29 cellular contexts compared by ENCODE assay signal in the genomic region with DNA sequence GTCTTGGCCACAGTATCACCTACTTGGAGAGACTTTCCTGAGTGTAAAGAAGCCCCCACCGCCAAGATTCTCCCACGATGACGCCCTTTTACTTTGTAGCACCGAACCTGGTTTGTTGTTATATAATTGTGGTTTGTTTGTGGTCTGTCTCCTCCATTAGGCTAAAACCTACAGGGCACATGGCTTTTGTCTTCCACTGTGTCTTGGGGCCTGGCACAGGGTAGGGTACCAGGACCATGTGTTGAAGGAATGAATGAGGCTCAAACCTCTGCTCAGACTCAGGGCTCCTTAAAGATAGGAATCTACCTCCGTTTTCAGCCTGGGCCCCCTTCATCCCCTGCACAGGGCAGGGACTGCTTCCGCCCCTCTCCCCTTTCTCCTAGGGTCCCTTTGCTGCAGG. TPM values are rescaled to one million over a fixed set of nuclear protein-coding genes. Genes with fewer than 3 reads are reported as not detected.
A peak's percentile ranks its signal among the peaks of the same experiment; 100 is the strongest.
DNase-seq lines count a peak whose midpoint lies in the region; ATAC-seq, FAIRE-seq and TF ChIP-seq lines count a peak whose summit lies in the region.
"Had no signal": no experiment of that assay in that cellular context is flagged by ENCODE, and none has a peak within 500 bp of the region (broad histone marks: within the 10 kb centered on the region; RNA-seq: fewer than 3 reads in every experiment).

No MANE protein-coding gene starts in this region.

- DNase-seq in GM12892 (ENCODE audit: insufficient read length): no peak
- no peak for DNase-seq in GM12878 (ENCODE audit: low read depth, low spot score)
- DNase-seq in naive thymus-derived CD4-positive, alpha-beta T cell: no peak
- DNase-seq in NCI-H524 treated with DMSO at 0.1 percent for 48 hours (lab: John Stamatoyannopoulos, UW): no peak
- no peak for DNase-seq in PC-3
- no peak for DNase-seq in NOMO-1 (lab: John Stamatoyannopoulos, UW; ENCODE audit: unreplicated experiment in 2 of 2)
- DNase-seq in mesenteric fat pad (ENCODE audit: low spot score): no peak
- DNase-seq: activated CD4-positive, alpha-beta T cell treated with anti-CD3 and anti-CD28 coated beads for 4 hours; activated naive CD4-positive, alpha-beta T cell treated with Interleukin-2 at 50 U/mL for 16 hours; activated T-cell treated with anti-CD3 and anti-CD28 coated beads, Interleukin-2, amount 50 U/mL, for 24 hours; adrenal gland; body of pancreas; COR-L47; DMS53; hippocampal formation; left cardiac atrium; mucosa of descending colon; NCI-H146; NCI-H2107; NCI-H748 treated with DMSO at 0.1 percent for 48 hours; nephron progenitor cell; retina; stimulated activated naive CD4-positive, alpha-beta T cell treated with Interleukin-2 at 50 U/mL for 16 hours had no signal

- H3K27me3 ChIP-seq in BLaER1 (no peaks in the 10 kb centered on the region), GM12878 (replicated peaks in 1 of 2; ENCODE audit: control insufficient read depth in 2 of 2, insufficient read depth in 2 of 2, low read length in 1 of 2) (no peaks in the 10 kb centered on the region), PC-3 (ENCODE audit: low read length) (no peaks in the 10 kb centered on the region)
- H3K27me3 ChIP-seq in naive thymus-derived CD4-positive, alpha-beta T cell (ENCODE audit: control insufficient read depth in 2 of 2, insufficient read depth in 2 of 2, low read length in 2 of 2): no peaks in the 10 kb centered on the region
- H3K27me3 ChIP-seq: adrenal gland, body of pancreas, vagina had no signal

- no peak for TF ChIP-seq POLR2A in GM12892 (IDR thresholded peaks at IDR 0.05; ENCODE audit: low read depth, low read length)
- TF ChIP-seq POLR2A in GM12878 (IDR thresholded peaks at IDR 0.05; ENCODE audit: low read depth, low read length): no peak

- WGBS in GM12878 (ENCODE audit: insufficient coverage, insufficient replicate concordance, low lambda C conversion rate, missing lambda C conversion rate): 47% methylated on average over 6 of the region's 6 CpGs

- no peaks in the 10 kb centered on the region for H3F3A ChIP-seq in PC-3 (ENCODE audit: low read length, unreplicated experiment)

- H3K36me3 ChIP-seq in BLaER1 (no peaks in the 10 kb centered on the region), GM12878 (ENCODE audit: control insufficient read depth in 2 of 2, insufficient read depth in 2 of 2, low read length in 1 of 2) (no peaks in the 10 kb centered on the region; a peak in 1 of 4 replicates), PC-3 (ENCODE audit: low read depth, low read length) (no peaks in the 10 kb centered on the region)
- H3K36me3 ChIP-seq in naive thymus-derived CD4-positive, alpha-beta T cell (ENCODE audit: control insufficient read depth in 2 of 3, insufficient read depth in 3 of 3, low read length in 3 of 3): no peaks in the 10 kb centered on the region
- H3K36me3 ChIP-seq: adrenal gland, gastroesophageal sphincter, vagina had no signal

- peaks cover 6 to 36% (median 30%) of the 10 kb centered on the region in 7 donors for H3K4me1 Mint-ChIP-seq in naive thymus-derived CD4-positive, alpha-beta T cell

- H3K36me3 Mint-ChIP-seq in naive thymus-derived CD4-positive, alpha-beta T cell: no peaks in the 10 kb centered on the region

- ATAC-seq in GM12878: no peak
- ATAC-seq in naive thymus-derived CD4-positive, alpha-beta T cell: no peak
- ATAC-seq in PC-3: no peak
- ATAC-seq: A549, body of pancreas, gastroesophageal sphincter, left cardiac atrium, mucosa of descending colon had no signal

- no peaks in the 10 kb centered on the region for H3K9me2 ChIP-seq in PC-3 (replicated peaks; ENCODE audit: low read length)

- in situ Hi-C loops in GM12878 (cut with MboI): loop anchor here (10.0 kb wide), 1 partner anchor 64 kb away; the partner anchor contains the start of gene CCDC167

- H3K27ac ChIP-seq in BLaER1 (0 out of 2 replicates have a peak overlapping the region, but pooled peaks have one; percentile 5), GM12878 (ENCODE audit: control insufficient read depth, insufficient read depth) (peak overlapping the region; percentile 91), PC-3 (ENCODE audit: low read length) (no peak overlapping the region)
- no peak overlapping the region for H3K27ac ChIP-seq in naive thymus-derived CD4-positive, alpha-beta T cell (ENCODE audit: low read depth, low read length)
- H3K27ac ChIP-seq: A549, adrenal gland, body of pancreas, gastroesophageal sphincter, parathyroid adenoma, vagina had no signal

- SMC1A ChIA-PET in GM12878 (lab: Charles Lee; ENCODE audit: uncharacterized antibody, unreplicated experiment): interaction anchor here (0.7 to 12.0 kb wide), 6 partner anchors 10 to 68 kb away, joined by 3 to 346 read pairs (median 7); no protein-coding TSS in a partner anchor

- peaks cover 0 to 4% (median 0%) of the 10 kb centered on the region in 11 donors for H3K9me3 Mint-ChIP-seq in naive thymus-derived CD4-positive, alpha-beta T cell
- H3K9me3 Mint-ChIP-seq: activated T-cell treated with anti-CD3 and anti-CD28 coated beads, Interleukin-2, amount 50 U/mL, for 24 hours had no signal

- H3K9ac ChIP-seq in BLaER1 (peak overlapping the region; percentile 11; the same call in 1 of the 2 replicates), GM12878 (ENCODE audit: control insufficient read depth, insufficient read depth, low read length) (peak overlapping the region; percentile 86), PC-3 (ENCODE audit: low read length) (no peak overlapping the region)
- H3K9ac ChIP-seq: parathyroid adenoma had no signal

- BruUV-seq in GM12878 (replicated peaks; lab: Mats Ljungman, UMichigan) (no TSS peak), PC-3 (replicated peaks; lab: Mats Ljungman, UMichigan) (no TSS peak)

- intact Hi-C loops in GM12878 (cut with micrococcal nuclease; ENCODE audit: unreplicated experiment) (loop anchor here (5.0 to 10.0 kb wide), 2 partner anchors 127 to 404 kb away; partner anchors contain the start of gene CMTR1), PC-3 (cut with micrococcal nuclease) (no loop called here)
- intact Hi-C loops in naive thymus-derived CD4-positive, alpha-beta T cell (cut with micrococcal nuclease): no loop called here

- H3K4me3 ChIP-seq in BLaER1 (no peak overlapping the region), GM12878 (peak overlapping the region; percentile 11; the same call in 1 of the 2 replicates), PC-3 (ENCODE audit: low read length) (no peak overlapping the region)
- H3K4me3 ChIP-seq in naive thymus-derived CD4-positive, alpha-beta T cell (ENCODE audit: low read length): no peak overlapping the region
- H3K4me3 ChIP-seq: A549, adrenal gland, body of pancreas, lung, mucosa of descending colon, vagina had no signal

- peaks cover 67% of the 10 kb centered on the region for H3K79me2 ChIP-seq in GM12878 (ENCODE audit: control insufficient read depth, insufficient read depth, low read length)
- no peaks in the 10 kb centered on the region for H3K79me2 ChIP-seq in PC-3 (ENCODE audit: low read length)
- H3K79me2 ChIP-seq: parathyroid adenoma had no signal

- peaks cover 0 to 20% (median 0%) of the 10 kb centered on the region in 5 donors for H3K27me3 Mint-ChIP-seq in naive thymus-derived CD4-positive, alpha-beta T cell
- H3K27me3 Mint-ChIP-seq: activated T-cell treated with anti-CD3 and anti-CD28 coated beads, Interleukin-2, amount 50 U/mL, for 24 hours had no signal

- no peaks in the 10 kb centered on the region for H3K9me3 ChIP-seq in BLaER1
- H3K9me3 ChIP-seq in GM12878 (replicated peaks; ENCODE audit: control insufficient read depth, insufficient read depth, low read length): peaks cover 3% of the 10 kb centered on the region; the same call in 2 of the 3 replicates
- no peaks in the 10 kb centered on the region for H3K9me3 ChIP-seq in naive thymus-derived CD4-positive, alpha-beta T cell (ENCODE audit: control insufficient read depth in 2 of 3, low read length in 3 of 3)
- H3K9me3 ChIP-seq in PC-3 (ENCODE audit: low read length): no peaks in the 10 kb centered on the region
- H3K9me3 ChIP-seq: A549, adrenal gland, body of pancreas, gastroesophageal sphincter, mucosa of descending colon, vagina had no signal

- H4K20me1 ChIP-seq in BLaER1: no peaks in the 10 kb centered on the region
- H4K20me1 ChIP-seq in GM12878 (ENCODE audit: control insufficient read depth, insufficient read depth): no peaks in the 10 kb centered on the region
- H4K20me1 ChIP-seq in PC-3 (ENCODE audit: low read length): no peaks in the 10 kb centered on the region

- no peak for TF ChIP-seq EP300 in GM12878 (IDR thresholded peaks at IDR 0.05; ENCODE audit: borderline replicate concordance in 1 of 2, control insufficient read depth in 1 of 2, low read depth in 2 of 2, low read length in 2 of 2)

- H2AFZ ChIP-seq in GM12878 (ENCODE audit: control insufficient read depth, low read depth, low read length) (no peak overlapping the region), PC-3 (ENCODE audit: low read length) (no peak overlapping the region)
- H2AFZ ChIP-seq: parathyroid adenoma had no signal

- peak overlapping the region in 5 of 10 donors; percentile 14 to 63 (median 57) for H3K4me3 Mint-ChIP-seq in naive thymus-derived CD4-positive, alpha-beta T cell
- H3K4me3 Mint-ChIP-seq: activated T-cell treated with anti-CD3 and anti-CD28 coated beads, Interleukin-2, amount 50 U/mL, for 24 hours; nephron progenitor cell had no signal

- H3K4me1 ChIP-seq in BLaER1 (peaks cover 100% of the 10 kb centered on the region), GM12878 (ENCODE audit: control insufficient read depth, insufficient read depth, low read length) (peaks cover 86% of the 10 kb centered on the region), PC-3 (ENCODE audit: insufficient read depth, low read length) (peaks cover 13% of the 10 kb centered on the region)
- peaks cover 8 to 18% of the 10 kb centered on the region in 2 donors for H3K4me1 ChIP-seq in naive thymus-derived CD4-positive, alpha-beta T cell (ENCODE audit: control insufficient read depth in 2 of 2, insufficient read depth in 2 of 2, low read length in 2 of 2)
- H3K4me1 ChIP-seq: adrenal gland, body of pancreas, parathyroid adenoma, vagina had no signal

- peak overlapping the region in 6 of 9 donors; percentile 32 to 78 (median 60) for H3K27ac Mint-ChIP-seq in naive thymus-derived CD4-positive, alpha-beta T cell
- H3K27ac Mint-ChIP-seq: activated T-cell treated with anti-CD3 and anti-CD28 coated beads, Interleukin-2, amount 50 U/mL, for 24 hours; nephron progenitor cell had no signal

- H3K4me2 ChIP-seq in BLaER1: peak overlapping the region; percentile 87
- H3K4me2 ChIP-seq in GM12878 (ENCODE audit: control insufficient read depth, insufficient read depth): peak overlapping the region; percentile 31
- no peak overlapping the region for H3K4me2 ChIP-seq in PC-3 (ENCODE audit: low read length)
- H3K4me2 ChIP-seq: A549 had no signal

- POLR2A ChIA-PET in GM12878 (lab: Charles Lee) (interaction anchor here (0.9 to 9.7 kb wide), 7 partner anchors 10 to 1129 kb away, joined by 3 to 114 read pairs (median 4); no protein-coding TSS in a partner anchor), PC-3 (lab: Charles Lee; ENCODE audit: unreplicated experiment) (no interaction called here)
- POLR2A ChIA-PET in naive thymus-derived CD4-positive, alpha-beta T cell (lab: Charles Lee): interaction anchor here (0.5 to 1.6 kb wide), 3 partner anchors 43 to 146 kb away, joined by 4 to 7 read pairs (median 4); no protein-coding TSS in a partner anchor

- FAIRE-seq in GM12892 (lab: Jason Lieb, UNC) (peak; percentile 57), GM12878 (lab: Jason Lieb, UNC) (no peak)
- FAIRE-seq: A549 had no signal

- no peak for TF ChIP-seq RAD21 in GM12878 (IDR thresholded peaks at IDR 0.05; ENCODE audit: insufficient read depth, low read depth, low read length)

- RAD21 ChIA-PET in GM12878 (lab: Charles Lee; ENCODE audit: unreplicated experiment): interaction anchor here (1.0 to 8.3 kb wide), 5 partner anchors 11 to 68 kb away, joined by 3 to 76 read pairs (median 13); no protein-coding TSS in a partner anchor

- TF ChIP-seq CTCF in GM12878 (IDR thresholded peaks at IDR 0.05 in 2 of 3, conservative IDR thresholded peaks at IDR 0.05 in 1 of 3; ENCODE audit: control insufficient read depth in 2 of 3, extremely low read depth in 1 of 3, insufficient read depth in 1 of 3, low read depth in 3 of 3, low read length in 3 of 3): no peak
- no peak for TF ChIP-seq CTCF in PC-3 (conservative IDR thresholded peaks at IDR 0.05; ENCODE audit: low read depth, low read length)

- CTCF ChIA-PET in GM12878 (lab: Yijun Ruan, JAX) (interaction anchor here (0.9 to 18.7 kb wide), 4 partner anchors 9 to 131 kb away, joined by 3 to 590 read pairs (median 121); no protein-coding TSS in a partner anchor), PC-3 (lab: Charles Lee) (no interaction called here)
- CTCF ChIA-PET in naive thymus-derived CD4-positive, alpha-beta T cell (lab: Charles Lee): interaction anchor here (1.1 kb wide), 1 partner anchor 74 kb away, joined by 3 read pairs; no protein-coding TSS in a partner anchor

RNA-seq across cellular contexts. Expression of gene CCDC167, which starts 59.4 kb away (rescaled TPM):
- 128 TPM for polyA plus RNA-seq in GM12892 (2012; ENCODE audit: missing spikeins)
- total RNA-seq in GM12878 (2013; cell fraction: nucleolus; rRNA removed): 8.5 and 9.7 TPM in 2 replicates
- total RNA-seq in GM12878 (2014; rRNA removed) (92.6 and 102 TPM in 2 replicates), GM12878 (2014; rRNA removed; fragmentation: Illumina TruSeq; extraction: Trizol) (103 and 110 TPM in 2 replicates), GM12878 (2021) (70.8 and 74.9 TPM in 2 replicates), PC-3 (2014; rRNA removed) (54.1 and 56.9 TPM in 2 replicates), mesenteric fat pad (14.6 TPM)
- polyA plus RNA-seq in GM12878 (2011; ENCODE audit: low read depth): 76.2 TPM
- polyA plus RNA-seq in GM12878 (2011; rRNA removed) (84.1 and 109 TPM in 2 replicates), GM12878 (2014; fragmentation: Illumina TruSeq; extraction: Trizol) (133 and 200 TPM in 2 replicates), GM12878 (2014; fragmentation: Nextera tagmentation; extraction: Ambion mirVana) (100 to 1,000 TPM; 323 to 380 TPM), GM12878 (2014; rRNA removed) (99.5 and 99.6 TPM in 2 replicates), GM12878 (2016; fragmentation: Nextera tagmentation; extraction: Ambion mirVana) (100 to 1,000 TPM; 165 to 180 TPM)
- polyA plus RNA-seq in GM12878 (2011; cell fraction: cytosol; rRNA removed): 165 and 304 TPM in 2 replicates
- polyA plus RNA-seq in GM12878 (2011; cell fraction: nucleus; rRNA removed): 77.8 and 96.7 TPM in 2 replicates
- polyA plus RNA-seq in GM12878 (2012): 92.0 and 93.8 TPM in 2 replicates
- 31.0 and 53.2 TPM in 2 replicates for polyA minus RNA-seq in GM12878 (2011; rRNA and poly(A)+ RNA removed)
- 21.2 and 21.5 TPM in 2 replicates for polyA minus RNA-seq in GM12878 (2011; cell fraction: cytosol; rRNA and poly(A)+ RNA removed)
- polyA minus RNA-seq in GM12878 (2011; cell fraction: nucleus; rRNA and poly(A)+ RNA removed): 7.5 and 13.0 TPM in 2 replicates
- total RNA-seq in naive thymus-derived CD4-positive, alpha-beta T cell: 10 to 100 TPM; 13.8 to 55.1 (median 18.0) TPM
- polyA plus RNA-seq in naive thymus-derived CD4-positive, alpha-beta T cell: 10 to 100 TPM; 94.0 to 95.5 TPM

Comparison
In these comparisons a context has a peak if more than half of its experiments do, and no peak if none do; other contexts are left out.
1. H3K27ac ChIP-seq: peak in BLaER1 (single experiment) and GM12878 (single experiment); none in naive thymus-derived CD4-positive, alpha-beta T cell (single experiment) and PC-3 (single experiment).